ENCODE assay signal across 25 cellular contexts in genomic region chr10:124366825-124367224, GRCh38.
"Had no signal": no experiment of that assay in that cellular context is flagged by ENCODE, and none has a peak within 500 bp of the region (broad histone marks: within the 10 kb centered on the region; RNA-seq: fewer than 3 reads in every experiment).

No MANE protein-coding gene starts in this region.

- H3K9me3 Mint-ChIP-seq: activated naive CD8-positive, alpha-beta T cell treated with anti-CD3 and anti-CD28 coated beads, Interleukin-2, amount 50 U/mL, for 24 hours had no signal

- H3K4me1 ChIP-seq: ascending aorta, body of pancreas had no signal

- H3K36me3 Mint-ChIP-seq: WTC11 had no signal

- ATAC-seq: activated CD8-positive, alpha-beta T cell treated with anti-CD3 and anti-CD28 coated beads, Interleukin-2, amount 10 ng/mL, durations not matched to agents 7 days and 5 days; activated naive CD8-positive, alpha-beta T cell treated with anti-CD3 and anti-CD28 coated beads, Interleukin-2, amount 50 U/mL, for 24 hours; body of pancreas; PC-3; T-helper 17 cell; WTC11 had no signal

- H3K27ac Mint-ChIP-seq: activated CD8-positive, alpha-beta T cell treated with anti-CD3 and anti-CD28 coated beads, Interleukin-2, amount 10 ng/mL, durations not matched to agents 7 days and 5 days; activated naive CD8-positive, alpha-beta T cell treated with anti-CD3 and anti-CD28 coated beads, Interleukin-2, amount 50 U/mL, for 24 hours; T-helper 17 cell; WTC11 had no signal

- FAIRE-seq: RCC 7860 had no signal

- H3K27me3 ChIP-seq: ascending aorta, body of pancreas had no signal

- H3K9ac ChIP-seq: KMS-11 had no signal

- H3K9me3 ChIP-seq: ascending aorta, body of pancreas had no signal

- H3K36me3 ChIP-seq: ascending aorta had no signal

- H3K4me2 ChIP-seq: KMS-11 had no signal

- H3K27ac ChIP-seq: ascending aorta, body of pancreas, KMS-11 had no signal

- DNase-seq: activated CD4-positive, alpha-beta T cell treated with anti-CD3 and anti-CD28 coated beads for 48 hours; activated CD4-positive, alpha-beta T cell treated with anti-CD3 and anti-CD28 coated beads, Interleukin-2, amount 50 U/mL, for 4 hours; activated CD4-positive, CD25-positive, alpha-beta regulatory T cell treated with anti-CD3 and anti-CD28 coated beads, Interleukin-2, amount 50 U/mL, for 72 hours; activated CD8-positive, alpha-beta memory T cell treated with anti-CD3 and anti-CD28 coated beads, Interleukin-2, amount 50 U/mL, for 48 hours; activated CD8-positive, alpha-beta T cell treated with anti-CD3 and anti-CD28 coated beads, Interleukin-2, amount 10 ng/mL, durations not matched to agents 7 days and 5 days; activated naive CD4-positive, alpha-beta T cell treated with anti-CD3 and anti-CD28 coated beads, Interleukin-2, amount 50 U/mL, for 16 hours; activated naive CD8-positive, alpha-beta T cell treated with anti-CD3 and anti-CD28 coated beads, Interleukin-2, amount 50 U/mL, for 24 hours; activated T-cell treated with anti-CD3 and anti-CD28 coated beads, Interleukin-2, amount 50 U/mL, for 1 hour; amniotic stem cell; body of pancreas; MM.1S; NCI-H1105; NCI-H1436 treated with DMSO at 0.1 percent for 48 hours; NCI-H187; NCI-H2081; NCI-H510A treated with DMSO at 0.1 percent for 48 hours; NCI-H69; PC-3; SIG-M5; T-helper 17 cell; T-helper 9 cell had no signal

- H3K4me3 ChIP-seq: ascending aorta, body of pancreas had no signal

- H3K4me3 Mint-ChIP-seq: activated CD8-positive, alpha-beta T cell treated with anti-CD3 and anti-CD28 coated beads, Interleukin-2, amount 10 ng/mL, durations not matched to agents 7 days and 5 days; activated naive CD8-positive, alpha-beta T cell treated with anti-CD3 and anti-CD28 coated beads, Interleukin-2, amount 50 U/mL, for 24 hours; T-helper 17 cell; WTC11 had no signal
